ENCODE assay signal across 9 cellular contexts in genomic region chrX:112851806-112852205, GRCh38. TPM values are rescaled to one million over a fixed set of nuclear protein-coding genes. Genes with fewer than 3 reads are reported as not detected.
DNase-seq lines count a peak whose midpoint lies in the region; ATAC-seq, FAIRE-seq and TF ChIP-seq lines count a peak whose summit lies in the region.
"Had no signal": no experiment of that assay in that cellular context is flagged by ENCODE, and none has a peak within 500 bp of the region (broad histone marks: within the 10 kb centered on the region; RNA-seq: fewer than 3 reads in every experiment).

No MANE protein-coding gene starts in this region.

- peak overlapping the region in 2 of 11 experiments; percentile 30 to 35; a peak in 3 of 22 replicates for H3K9ac ChIP-seq in BLaER1 treated with 17β-estradiol and CSF1 and Interleukin-3, amounts not matched to agents 10 nM and 100 nM
- no peak overlapping the region for H3K9ac ChIP-seq in HepG2 (ENCODE audit: insufficient read depth, low read depth, low read length)

- no peak for FAIRE-seq in HepG2 (lab: Jason Lieb, UNC)

- ATAC-seq in GM19395 (IDR thresholded peaks at IDR 0.05; ENCODE audit: unreplicated experiment): peak; percentile 63
- ATAC-seq in HG03159 (IDR thresholded peaks at IDR 0.05; ENCODE audit: unreplicated experiment): peak; percentile 48
- no peak for ATAC-seq in HepG2
- no peak for ATAC-seq in CD8-positive, alpha-beta T cell

- TF ChIP-seq POLR2A in HepG2 (IDR thresholded peaks at IDR 0.05; ENCODE audit: insufficient read depth in 1 of 2, low read depth in 2 of 2, low read length in 2 of 2): no peak

- no peak for TF ChIP-seq RAD21 in HepG2 (CRISPR knock-in tag; IDR thresholded peaks at IDR 0.05)

- no peaks in the 10 kb centered on the region for H3K79me2 ChIP-seq in HepG2 (ENCODE audit: insufficient read depth, low read length)

- CTCF ChIA-PET in HepG2 (lab: Yijun Ruan, JAX; ENCODE audit: low intra/inter-chr PET ratio, low total read pairs): no interaction called here
- CTCF ChIA-PET in CD8-positive, alpha-beta T cell (lab: Charles Lee): interaction anchor here (1.0 kb wide), 1 partner anchor 18 kb away, joined by 3 read pairs; no protein-coding TSS in a partner anchor
- CTCF ChIA-PET in activated CD4-positive, alpha-beta T cell treated with anti-CD3 and anti-CD28 coated beads, Interleukin-2, amount 10 ng/mL, durations not matched to agents 7 days and 5 days (lab: Charles Lee): interaction anchor here (0.6 to 0.7 kb wide), 2 partner anchors 17 to 27 kb away, joined by 3 to 5 read pairs; no protein-coding TSS in a partner anchor

- intact Hi-C loops in HepG2 (cut with micrococcal nuclease; ENCODE audit: unreplicated experiment): no loop called here
- intact Hi-C loops in CD8-positive, alpha-beta T cell (cut with DNase I, micrococcal nuclease): no loop called here

- TF ChIP-seq CTCF in fibroblast of mammary gland (conservative IDR thresholded peaks at IDR 0.05; ENCODE audit: control insufficient read depth, insufficient read depth, low read depth, low read length): no peak
- no peak for TF ChIP-seq CTCF in HepG2 (CRISPR knock-in tag; IDR thresholded peaks at IDR 0.05)
- no peak for TF ChIP-seq CTCF in CD8-positive, alpha-beta T cell (IDR thresholded peaks at IDR 0.05)

- no peaks in the 10 kb centered on the region for H3K36me3 ChIP-seq in BLaER1 treated with 17β-estradiol and CSF1 and Interleukin-3, amounts not matched to agents 10 nM and 100 nM
- H3K36me3 ChIP-seq in HepG2 (replicated peaks in 1 of 2; ENCODE audit: control insufficient read depth in 1 of 2, insufficient read depth in 2 of 2, low read length in 2 of 2): no peaks in the 10 kb centered on the region
- no peaks in the 10 kb centered on the region for H3K36me3 ChIP-seq in CD8-positive, alpha-beta T cell (ENCODE audit: insufficient read depth, low read length)

- H4K20me1 ChIP-seq in BLaER1 treated with 17β-estradiol and CSF1 and Interleukin-3, amounts not matched to agents 10 nM and 100 nM: no peaks in the 10 kb centered on the region
- no peaks in the 10 kb centered on the region for H4K20me1 ChIP-seq in HepG2 (ENCODE audit: insufficient read depth, low read length)

- peaks cover 64 to 100% (median 94%) of the 10 kb centered on the region in 11 experiments for H3K27me3 ChIP-seq in BLaER1 treated with 17β-estradiol and CSF1 and Interleukin-3, amounts not matched to agents 10 nM and 100 nM
- H3K27me3 ChIP-seq in HepG2 (ENCODE audit: control insufficient read depth in 1 of 2, insufficient read depth in 2 of 2, low read length in 2 of 2): no peaks in the 10 kb centered on the region
- no peaks in the 10 kb centered on the region for H3K27me3 ChIP-seq in CD8-positive, alpha-beta T cell (ENCODE audit: insufficient read depth, low read length)

- peak; percentile 58 for DNase-seq in fibroblast of mammary gland (ENCODE audit: low read depth)
- no peak for DNase-seq in HepG2 (ENCODE audit: low spot score)
- no peak for DNase-seq in NCI-H1694 treated with DMSO at 0.1 percent for 48 hours (lab: John Stamatoyannopoulos, UW)
- DNase-seq in CD8-positive, alpha-beta T cell: no peak
- no peak for DNase-seq in activated CD4-positive, alpha-beta T cell treated with anti-CD3 and anti-CD28 coated beads, Interleukin-2, amount 10 ng/mL, durations not matched to agents 7 days and 5 days
- DNase-seq: stimulated activated CD4-positive, alpha-beta T cell treated with anti-CD3 and anti-CD28 coated beads, Interleukin-4, amount 100 ng/mL, for 1 hour had no signal

- H2AFZ ChIP-seq in HepG2 (ENCODE audit: low read length): no peak overlapping the region

- BruUV-seq in HepG2 (replicated peaks; lab: Mats Ljungman, UMichigan): no TSS peak

- no peaks in the 10 kb centered on the region for H3K27me3 Mint-ChIP-seq in CD8-positive, alpha-beta T cell (ENCODE audit: low read depth)
- H3K27me3 Mint-ChIP-seq in activated CD4-positive, alpha-beta T cell treated with anti-CD3 and anti-CD28 coated beads, Interleukin-2, amount 10 ng/mL, durations not matched to agents 7 days and 5 days: peaks cover 4% of the 10 kb centered on the region

- 7% methylated on average over 4 of the region's 4 CpGs for WGBS in HepG2 (ENCODE audit: low lambda C conversion rate)

- peaks cover 30 to 52% (median 45%) of the 10 kb centered on the region in 10 experiments for H3K4me1 ChIP-seq in BLaER1 treated with 17β-estradiol and CSF1 and Interleukin-3, amounts not matched to agents 10 nM and 100 nM
- no peaks in the 10 kb centered on the region for H3K4me1 ChIP-seq in HepG2 (ENCODE audit: insufficient read depth, low read length)
- no peaks in the 10 kb centered on the region for H3K4me1 ChIP-seq in CD8-positive, alpha-beta T cell (ENCODE audit: insufficient read depth, low read length)

- no peak overlapping the region for H3K27ac Mint-ChIP-seq in CD8-positive, alpha-beta T cell
- no peak overlapping the region for H3K27ac Mint-ChIP-seq in activated CD4-positive, alpha-beta T cell treated with anti-CD3 and anti-CD28 coated beads, Interleukin-2, amount 10 ng/mL, durations not matched to agents 7 days and 5 days

- peak overlapping the region; percentile 47 to 70 (median 56) for H3K4me2 ChIP-seq in BLaER1 treated with 17β-estradiol and CSF1 and Interleukin-3, amounts not matched to agents 10 nM and 100 nM
- H3K4me2 ChIP-seq in HepG2 (ENCODE audit: low read depth, low read length): no peak overlapping the region

- no peak overlapping the region for H3K4me3 Mint-ChIP-seq in CD8-positive, alpha-beta T cell
- no peak overlapping the region for H3K4me3 Mint-ChIP-seq in activated CD4-positive, alpha-beta T cell treated with anti-CD3 and anti-CD28 coated beads, Interleukin-2, amount 10 ng/mL, durations not matched to agents 7 days and 5 days

- TF ChIP-seq EP300 in HepG2 (IDR thresholded peaks at IDR 0.05; ENCODE audit: low read depth in 2 of 2, low read length in 2 of 2): no peak
- no peak for TF ChIP-seq EP300 in HepG2 (CRISPR knock-in tag; IDR thresholded peaks at IDR 0.05; ENCODE audit: borderline replicate concordance)

- in situ Hi-C loops in HepG2 (cut with HindIII; ENCODE audit: extremely low pct_ligation_motif_present, low pct_unique_long_range_greater_than_20kb): no loop called here

- H3K9me3 ChIP-seq in BLaER1 treated with 17β-estradiol and CSF1 and Interleukin-3, amounts not matched to agents 10 nM and 100 nM (replicated peaks in 1 of 11): peaks cover 0 to 7% (median 0%) of the 10 kb centered on the region in 11 experiments; a peak in 4 of 22 replicates
- H3K9me3 ChIP-seq in HepG2 (ENCODE audit: low read length): no peaks in the 10 kb centered on the region
- H3K9me3 ChIP-seq in CD8-positive, alpha-beta T cell (ENCODE audit: low read length): no peaks in the 10 kb centered on the region

- H3K4me1 Mint-ChIP-seq in CD8-positive, alpha-beta T cell (ENCODE audit: low read depth): peaks cover 11% of the 10 kb centered on the region
- peaks cover 25% of the 10 kb centered on the region for H3K4me1 Mint-ChIP-seq in activated CD4-positive, alpha-beta T cell treated with anti-CD3 and anti-CD28 coated beads, Interleukin-2, amount 10 ng/mL, durations not matched to agents 7 days and 5 days

- H3K27ac ChIP-seq in BLaER1 treated with 17β-estradiol and CSF1 and Interleukin-3, amounts not matched to agents 10 nM and 100 nM: peak overlapping the region in 9 of 11 experiments; percentile 4 to 59 (median 41); a peak in 11 of 22 replicates
- no peak overlapping the region for H3K27ac ChIP-seq in HepG2 (ENCODE audit: extremely low read length, insufficient read depth, low read length)
- no peak overlapping the region for H3K27ac ChIP-seq in CD8-positive, alpha-beta T cell (ENCODE audit: low read depth, low read length)

- H3K36me3 Mint-ChIP-seq in CD8-positive, alpha-beta T cell: no peaks in the 10 kb centered on the region
- no peaks in the 10 kb centered on the region for H3K36me3 Mint-ChIP-seq in activated CD4-positive, alpha-beta T cell treated with anti-CD3 and anti-CD28 coated beads, Interleukin-2, amount 10 ng/mL, durations not matched to agents 7 days and 5 days (ENCODE audit: low read depth)

- POLR2A ChIA-PET in HepG2 (lab: Yijun Ruan, JAX): no interaction called here
- POLR2A ChIA-PET in CD8-positive, alpha-beta T cell (lab: Charles Lee): interaction anchor here (0.6 kb wide), 1 partner anchor 10 kb away, joined by 4 read pairs; no protein-coding TSS in a partner anchor
- POLR2A ChIA-PET in activated CD4-positive, alpha-beta T cell treated with anti-CD3 and anti-CD28 coated beads, Interleukin-2, amount 10 ng/mL, durations not matched to agents 7 days and 5 days (lab: Charles Lee): interaction anchor here (0.6 kb wide), 1 partner anchor 996 kb away, joined by 4 read pairs; no protein-coding TSS in a partner anchor

- H3K4me3 ChIP-seq in BLaER1 treated with 17β-estradiol and CSF1 and Interleukin-3, amounts not matched to agents 10 nM and 100 nM: 0 out of 20 replicates have a peak overlapping the region, but pooled peaks of 1 of the 10 experiments have one; percentile 11
- H3K4me3 ChIP-seq in fibroblast of mammary gland (ENCODE audit: control insufficient read depth, low read depth, low read length) (no peak overlapping the region), HepG2 (replicated peaks in 1 of 3; ENCODE audit: insufficient read depth in 1 of 3, low read depth in 2 of 3, low read length in 3 of 3) (no peak overlapping the region)
- no peak overlapping the region for H3K4me3 ChIP-seq in CD8-positive, alpha-beta T cell (ENCODE audit: low read depth, low read length)

- no peaks in the 10 kb centered on the region for H3K9me3 Mint-ChIP-seq in CD8-positive, alpha-beta T cell
- no peaks in the 10 kb centered on the region for H3K9me3 Mint-ChIP-seq in activated CD4-positive, alpha-beta T cell treated with anti-CD3 and anti-CD28 coated beads, Interleukin-2, amount 10 ng/mL, durations not matched to agents 7 days and 5 days

RNA-seq across cellular contexts. Expression of gene AMOT, which starts 11.2 kb away (rescaled TPM):
- 0.83 and 0.91 TPM in 2 replicates for total RNA-seq in HepG2 (2016; rRNA removed; fragmentation: Illumina TruSeq; extraction: Trizol)
- total RNA-seq in HepG2 (2016; cell fraction: cytosol; rRNA removed; fragmentation: Illumina TruSeq; extraction: Trizol; ENCODE audit: low read depth): 0.10 and 0.18 TPM in 2 replicates
- total RNA-seq in HepG2 (2016; cell fraction: insoluble cytoplasmic fraction; rRNA removed; fragmentation: Illumina TruSeq; extraction: Trizol): 1.00 and 1.2 TPM in 2 replicates
- total RNA-seq in HepG2 (2016; cell fraction: membrane; rRNA removed; fragmentation: Illumina TruSeq; extraction: Trizol): 0.28 and 0.79 TPM in 2 replicates
- 0.60 and 0.65 TPM in 2 replicates for total RNA-seq in HepG2 (2016; cell fraction: nucleus; rRNA removed; fragmentation: Illumina TruSeq; extraction: Trizol)
- polyA plus RNA-seq in HepG2 (2011; rRNA removed): 0.13 and 0.39 TPM in 2 replicates
- 0.05 and 0.14 TPM in 2 replicates for polyA plus RNA-seq in HepG2 (2011; cell fraction: cytosol; rRNA removed)
- polyA plus RNA-seq in HepG2 (2011; cell fraction: nucleus; rRNA removed): 0.05 and 0.29 TPM in 2 replicates
- polyA plus RNA-seq in HepG2 (2012): 0.17 TPM in 1 of 2 replicates, not detected in the other
- 0.03 and 0.06 TPM in 2 replicates for polyA plus RNA-seq in HepG2 (2016; cell fraction: cytosol; fragmentation: Illumina TruSeq; extraction: Trizol; ENCODE audit: low read depth)
- 0.80 and 0.97 TPM in 2 replicates for polyA plus RNA-seq in HepG2 (2016; cell fraction: insoluble cytoplasmic fraction; fragmentation: Illumina TruSeq; extraction: Trizol; ENCODE audit: low read depth)
- 0.08 and 0.15 TPM in 2 replicates for polyA plus RNA-seq in HepG2 (2016; cell fraction: membrane; fragmentation: Illumina TruSeq; extraction: Trizol; ENCODE audit: low read depth)
- polyA plus RNA-seq in HepG2 (2016; cell fraction: nucleus; fragmentation: Illumina TruSeq; extraction: Trizol; ENCODE audit: insufficient read depth, low read depth): 0.59 TPM in 2 replicates
- 0.72 TPM in 1 of 2 replicates, not detected in the other for polyA minus RNA-seq in HepG2 (2011; rRNA and poly(A)+ RNA removed; ENCODE audit: low replicate concordance)
- 0.09 and 0.40 TPM in 2 replicates for polyA minus RNA-seq in HepG2 (2011; cell fraction: cytosol; rRNA and poly(A)+ RNA removed)
- 0.13 and 0.87 TPM in 2 replicates for polyA minus RNA-seq in HepG2 (2011; cell fraction: nucleus; rRNA and poly(A)+ RNA removed)
- 1 to 10 TPM in 1 of 2 experiments, under 1 TPM in 1; 0.61 to 1.3 TPM for total RNA-seq in CD8-positive, alpha-beta T cell
- under 1 TPM; 0.69 to 0.79 TPM for total RNA-seq in activated CD4-positive, alpha-beta T cell treated with anti-CD3 and anti-CD28 coated beads, Interleukin-2, amount 10 ng/mL, durations not matched to agents 7 days and 5 days

Comparison
In these comparisons a context has a peak if more than half of its experiments do, and no peak if none do; other contexts are left out.
1. H3K27ac ChIP-seq: peak in BLaER1 treated with 17β-estradiol and CSF1 and Interleukin-3, amounts not matched to agents 10 nM and 100 nM (9 of 11); none in HepG2 (single experiment) and CD8-positive, alpha-beta T cell (single experiment).
2. ATAC-seq: peak in GM19395 (single experiment) and HG03159 (single experiment); none in HepG2 (single experiment) and CD8-positive, alpha-beta T cell (single experiment).